10 cellular contexts compared by ENCODE assay signal in genomic region chr1:20472860-20473711, GRCh38. TPM values are rescaled to one million over a fixed set of nuclear protein-coding genes. Genes with fewer than 3 reads are reported as not detected.
A peak's percentile ranks its signal among the peaks of the same experiment; 100 is the strongest.
DNase-seq lines count a peak whose midpoint lies in the region; ATAC-seq and TF ChIP-seq lines count a peak whose summit lies in the region.
"Had no signal": no experiment of that assay in that cellular context is flagged by ENCODE, and none has a peak within 500 bp of the region (broad histone marks: within the 10 kb centered on the region; RNA-seq: fewer than 3 reads in every experiment).

No MANE protein-coding gene starts in this region.

- H3K9ac ChIP-seq in GM23248: no peak overlapping the region

- TF ChIP-seq CTCF in WERI-Rb-1 (IDR thresholded peaks at IDR 0.05; ENCODE audit: low read depth, low read length) (no peak), Calu3 (IDR thresholded peaks at IDR 0.05; ENCODE audit: unreplicated experiment) (no peak)

- peaks cover 60% of the 10 kb centered on the region for H3K4me1 Mint-ChIP-seq in Calu3 (ENCODE audit: low read depth, unreplicated experiment)
- H3K4me1 Mint-ChIP-seq: activated CD4-positive, alpha-beta T cell treated with anti-CD3 and anti-CD28 coated beads, Interleukin-2, amount 10 ng/mL, durations not matched to agents 7 days and 5 days had no signal

- in situ Hi-C loops in GM23248 (cut with MboI): no loop called here

- H3K27ac Mint-ChIP-seq in Calu3 (ENCODE audit: unreplicated experiment): no peak overlapping the region
- H3K27ac Mint-ChIP-seq: activated CD4-positive, alpha-beta T cell treated with anti-CD3 and anti-CD28 coated beads, Interleukin-2, amount 10 ng/mL, durations not matched to agents 7 days and 5 days had no signal

- H3K4me2 ChIP-seq in GM23248 (ENCODE audit: unreplicated experiment): peak overlapping the region; percentile 5

- DNase-seq in GM23248 (peak; percentile 74), WERI-Rb-1 (peak; percentile 82), left cardiac atrium (peak; percentile 78), putamen (ENCODE audit: low spot score) (peak; percentile 79), 8988T (no peak), Calu3 (no peak)
- DNase-seq: activated CD4-positive, alpha-beta T cell treated with anti-CD3 and anti-CD28 coated beads, Interleukin-2, amount 10 ng/mL, durations not matched to agents 7 days and 5 days had no signal

- no peak overlapping the region for H3K27ac ChIP-seq in GM23248
- no peak overlapping the region for H3K27ac ChIP-seq in WERI-Rb-1

- CTCF ChIA-PET in Calu3 (lab: Charles Lee): no interaction called here

- WGBS in GM23248 (ENCODE audit: low coverage in 1 of 2, low lambda C conversion rate in 2 of 2, missing lambda C conversion rate in 2 of 2), 2 experiments: 34 to 36% methylated on average over 28 of the region's 28 CpGs

- peaks cover 7% of the 10 kb centered on the region for H3K4me1 ChIP-seq in GM23248 (ENCODE audit: insufficient read depth)

- no peak overlapping the region for H3K4me3 ChIP-seq in GM23248
- H3K4me3 ChIP-seq in WERI-Rb-1 (ENCODE audit: low read depth, low read length): peak overlapping the region; percentile 21
- H3K4me3 ChIP-seq: lung had no signal

- intact Hi-C loops in left cardiac atrium (cut with DNase I) (no loop called here), Calu3 (cut with micrococcal nuclease; ENCODE audit: unreplicated experiment) (no loop called here)

- ATAC-seq in left cardiac atrium (peak; percentile 65 to 75), esophagus mucosa (no peak), HG02623 (IDR thresholded peaks at IDR 0.05; ENCODE audit: unreplicated experiment) (no peak)

- H3K9me3 Mint-ChIP-seq in Calu3 (ENCODE audit: low read depth, unreplicated experiment): no peaks in the 10 kb centered on the region
- H3K9me3 Mint-ChIP-seq: activated CD4-positive, alpha-beta T cell treated with anti-CD3 and anti-CD28 coated beads, Interleukin-2, amount 10 ng/mL, durations not matched to agents 7 days and 5 days had no signal

- H3K27me3 ChIP-seq in GM23248 (replicated peaks; ENCODE audit: insufficient read depth) (no peaks in the 10 kb centered on the region; the same call in 1 of the 2 replicates), WERI-Rb-1 (ENCODE audit: insufficient read depth, low read depth, severe bottlenecking) (peaks cover 10% of the 10 kb centered on the region)

- no peaks in the 10 kb centered on the region for H3K9me2 ChIP-seq in GM23248 (ENCODE audit: insufficient read depth)

- peaks cover 3% of the 10 kb centered on the region for H3K27me3 Mint-ChIP-seq in Calu3 (ENCODE audit: unreplicated experiment)

- H3K36me3 ChIP-seq in GM23248 (ENCODE audit: low read depth) (no peaks in the 10 kb centered on the region), WERI-Rb-1 (no peaks in the 10 kb centered on the region)

- no peak overlapping the region for H2AFZ ChIP-seq in GM23248

- peaks cover 13% of the 10 kb centered on the region for H3F3A ChIP-seq in GM23248 (ENCODE audit: insufficient read depth)

- no TSS peak for BruUV-seq in Calu3 (replicated peaks; lab: Mats Ljungman, UMichigan)

- H3K79me2 ChIP-seq in GM23248 (ENCODE audit: insufficient read depth): no peaks in the 10 kb centered on the region

- peaks cover 21% of the 10 kb centered on the region for H3K36me3 Mint-ChIP-seq in Calu3 (ENCODE audit: insufficient read depth, unreplicated experiment)

- H4K20me1 ChIP-seq in GM23248 (ENCODE audit: insufficient read depth): no peaks in the 10 kb centered on the region

- H3K9me3 ChIP-seq in GM23248 (ENCODE audit: low read depth): no peaks in the 10 kb centered on the region
- H3K9me3 ChIP-seq in WERI-Rb-1 (ENCODE audit: severe bottlenecking): no peaks in the 10 kb centered on the region

- H3K4me3 Mint-ChIP-seq in Calu3 (ENCODE audit: low read depth, unreplicated experiment): no peak overlapping the region
- H3K4me3 Mint-ChIP-seq: activated CD4-positive, alpha-beta T cell treated with anti-CD3 and anti-CD28 coated beads, Interleukin-2, amount 10 ng/mL, durations not matched to agents 7 days and 5 days had no signal

RNA-seq across cellular contexts. Expression of gene CAMK2N1, which starts 12.9 kb away (rescaled TPM):
- total RNA-seq in GM23248 (2014; rRNA removed; shearing (Covaris generic)): 37.6 and 38.2 TPM in 2 replicates
- 28.6 and 28.8 TPM in 2 replicates for polyA plus RNA-seq in GM23248 (2016; fragmentation: Nextera tagmentation; extraction: Ambion mirVana)
- 10 to 100 TPM; 19.4 to 25.3 TPM for total RNA-seq in left cardiac atrium
- total RNA-seq in esophagus mucosa: 7.7 TPM
- 56.0 and 66.0 TPM in 2 replicates for total RNA-seq in Calu3 (2022)

RNA-seq across cellular contexts. Expression of gene MUL1, which starts 34.9 kb away (rescaled TPM):
- total RNA-seq in GM23248 (2014; rRNA removed; shearing (Covaris generic)): 36.8 and 50.7 TPM in 2 replicates
- polyA plus RNA-seq in GM23248 (2016; fragmentation: Nextera tagmentation; extraction: Ambion mirVana): 50.6 and 51.0 TPM in 2 replicates
- 10 to 100 TPM; 32.4 to 41.0 TPM for total RNA-seq in left cardiac atrium
- 17.1 TPM for total RNA-seq in esophagus mucosa
- total RNA-seq in Calu3 (2022): 21.9 and 24.3 TPM in 2 replicates

Comparison
In these comparisons a context has a peak if more than half of its experiments do, and no peak if none do; other contexts are left out.
1. DNase-seq: peak in GM23248 (single experiment), WERI-Rb-1 (single experiment), left cardiac atrium (single experiment) and putamen (single experiment); none in 8988T (single experiment) and Calu3 (single experiment).
2. ATAC-seq: peak in left cardiac atrium (2 of 2); none in esophagus mucosa (single experiment) and HG02623 (single experiment).